In genomic region chr7:80439894-80440811, GRCh38 we compare ENCODE assay signal across 13 cellular contexts.
DNase-seq lines count a peak whose midpoint lies in the region; ATAC-seq, FAIRE-seq and TF ChIP-seq lines count a peak whose summit lies in the region.
"Had no signal": no experiment of that assay in that cellular context is flagged by ENCODE, and none has a peak within 500 bp of the region (broad histone marks: within the 10 kb centered on the region; RNA-seq: fewer than 3 reads in every experiment).

No MANE protein-coding gene starts in this region.

- DNase-seq in SIG-M5 treated with dmso at 0.1 percent for 504 hours (lab: John Stamatoyannopoulos, UW; ENCODE audit: unreplicated experiment): peak; percentile 44
- no peak for DNase-seq in SIG-M5 (lab: John Stamatoyannopoulos, UW)
- peak; percentile 3 for DNase-seq in T1000 (lab: John Stamatoyannopoulos, UW)
- no peak for DNase-seq in heart left ventricle
- no peak for DNase-seq in upper lobe of right lung
- DNase-seq in GM12892 (ENCODE audit: insufficient read length): no peak
- no peak for DNase-seq in NCI-H2227 treated with DMSO at 0.1 percent for 48 hours (lab: John Stamatoyannopoulos, UW)
- no peak for DNase-seq in NCI-H1694 treated with DMSO at 0.1 percent for 48 hours (lab: John Stamatoyannopoulos, UW)
- DNase-seq: 8988T, erythroblast, NCI-H187, right lobe of liver had no signal

- peaks cover 0 to 14% (median 0%) of the 10 kb centered on the region in 12 donors for H3K9me3 ChIP-seq in heart left ventricle
- no peaks in the 10 kb centered on the region for H3K9me3 ChIP-seq in upper lobe of right lung
- H3K9me3 ChIP-seq: HAP-1, right lobe of liver had no signal

- 65 to 70% (median 67%) methylated on average over 4 of the region's 4 CpGs for WGBS in heart left ventricle, 4 donors

- no peaks in the 10 kb centered on the region for H3K27me3 ChIP-seq in heart left ventricle
- no peaks in the 10 kb centered on the region for H3K27me3 ChIP-seq in upper lobe of right lung
- H3K27me3 ChIP-seq: right lobe of liver had no signal

- TF ChIP-seq POLR2A in heart left ventricle (IDR thresholded peaks at IDR 0.05) (no peak), GM12892 (IDR thresholded peaks at IDR 0.05; ENCODE audit: low read depth, low read length) (no peak)

- H3K27ac ChIP-seq in heart left ventricle (peak overlapping the region in 5 of 12 donors; percentile 12 to 65 (median 39)), upper lobe of right lung (no peak overlapping the region)
- H3K27ac ChIP-seq: right lobe of liver had no signal

- ATAC-seq in heart left ventricle (peak in 3 of 4 donors; percentile 47 to 88 (median 61)), upper lobe of right lung (peak; percentile 58)

- H3K4me3 ChIP-seq in heart left ventricle: no peak overlapping the region
- H3K4me3 ChIP-seq in upper lobe of right lung: no peak overlapping the region
- H3K4me3 ChIP-seq: HAP-1, right lobe of liver had no signal

- H3K36me3 ChIP-seq in heart left ventricle (no peaks in the 10 kb centered on the region), upper lobe of right lung (no peaks in the 10 kb centered on the region)
- H3K36me3 ChIP-seq: HAP-1, right lobe of liver had no signal

- FAIRE-seq in GM12892 (lab: Jason Lieb, UNC): no peak

- intact Hi-C loops in heart left ventricle (cut with DNase I) (no loop called here), upper lobe of right lung (cut with DNase I) (no loop called here)

- H3K4me1 ChIP-seq in heart left ventricle (peaks cover 0 to 22% (median 0%) of the 10 kb centered on the region in 12 donors), upper lobe of right lung (peaks cover 9% of the 10 kb centered on the region)
- H3K4me1 ChIP-seq: right lobe of liver had no signal

- no peak for TF ChIP-seq CTCF in heart left ventricle (IDR thresholded peaks at IDR 0.05)
- TF ChIP-seq CTCF in upper lobe of right lung (IDR thresholded peaks at IDR 0.05): no peak

Comparison
In these comparisons a context has a peak if more than half of its experiments do, and no peak if none do; other contexts are left out.
1. DNase-seq: peak in SIG-M5 treated with dmso at 0.1 percent for 504 hours (single experiment) and T1000 (single experiment); none in SIG-M5 (single experiment), heart left ventricle (0 of 5), upper lobe of right lung (single experiment), GM12892 (single experiment), NCI-H2227 treated with DMSO at 0.1 percent for 48 hours (single experiment) and NCI-H1694 treated with DMSO at 0.1 percent for 48 hours (single experiment).